8 cellular contexts compared by ENCODE assay signal in genomic region chr6:10759884-10760329, GRCh38. TPM values are rescaled to one million over a fixed set of nuclear protein-coding genes. Genes with fewer than 3 reads are reported as not detected.
DNase-seq lines count a peak whose midpoint lies in the region; ATAC-seq, FAIRE-seq and TF ChIP-seq lines count a peak whose summit lies in the region.

No MANE protein-coding gene starts in this region.

- TF ChIP-seq POLR2A in H54 (IDR thresholded peaks at IDR 0.05; ENCODE audit: low read depth, low read length): no peak

- peak; percentile 61 for DNase-seq in H54 (ENCODE audit: insufficient read length, low spot score)
- DNase-seq in adipocyte (ENCODE audit: low read depth): peak; percentile 7
- DNase-seq in left ventricle myocardium inferior: no peak
- no peak for DNase-seq in activated CD8-positive, alpha-beta memory T cell treated with anti-CD3 and anti-CD28 coated beads for 24 hours
- DNase-seq in T-helper 9 cell: no peak
- DNase-seq in central memory CD4-positive, alpha-beta T cell: no peak

- H3K4me3 ChIP-seq in ACC112 (ENCODE audit: low read depth, low read length): peak overlapping the region; percentile 20; the same call in 1 of the 2 replicates
- peak overlapping the region; percentile 25 for H3K4me3 ChIP-seq in adipocyte (ENCODE audit: low read length)
- H3K4me3 ChIP-seq in left ventricle myocardium inferior: no peak overlapping the region

- no peaks in the 10 kb centered on the region for H3K79me2 ChIP-seq in ACC112 (ENCODE audit: control insufficient read depth, insufficient read depth, low read length, unreplicated experiment)

- peaks cover 30% of the 10 kb centered on the region for H3K4me1 ChIP-seq in ACC112 (ENCODE audit: control insufficient read depth, insufficient read depth, low read length, unreplicated experiment)
- H3K4me1 ChIP-seq in adipocyte (ENCODE audit: control insufficient read depth, insufficient read depth, low read length): peaks cover 19% of the 10 kb centered on the region
- peaks cover 11% of the 10 kb centered on the region for H3K4me1 ChIP-seq in left ventricle myocardium inferior

- FAIRE-seq in H54 (lab: Jason Lieb, UNC): peak; percentile 98

- intact Hi-C loops in left ventricle myocardium inferior (cut with micrococcal nuclease): no loop called here

- H3K9me3 ChIP-seq in adipocyte (ENCODE audit: control insufficient read depth, low read length) (no peaks in the 10 kb centered on the region), left ventricle myocardium inferior (replicated peaks) (no peaks in the 10 kb centered on the region)

- no peak for ATAC-seq in GM18498 (IDR thresholded peaks at IDR 0.05; ENCODE audit: unreplicated experiment)

- H2AFZ ChIP-seq in ACC112 (ENCODE audit: low read length, unreplicated experiment): no peak overlapping the region

- peak overlapping the region; percentile 55 for H3K9ac ChIP-seq in adipocyte (ENCODE audit: low read length)

- H3K27ac ChIP-seq in ACC112 (ENCODE audit: low read depth, low read length) (peak overlapping the region; percentile 71), left ventricle myocardium inferior (replicated peaks) (peak overlapping the region; percentile 22)

- H3K36me3 ChIP-seq in ACC112 (ENCODE audit: insufficient read depth, low read length): peaks cover 12% of the 10 kb centered on the region
- H3K36me3 ChIP-seq in adipocyte (ENCODE audit: control insufficient read depth, insufficient read depth, low read length, severe bottlenecking): peaks cover 15% of the 10 kb centered on the region
- H3K36me3 ChIP-seq in left ventricle myocardium inferior: peaks cover 29% of the 10 kb centered on the region

- no peak for TF ChIP-seq CTCF in left ventricle myocardium inferior (IDR thresholded peaks at IDR 0.05; ENCODE audit: borderline replicate concordance)

- H3K27me3 ChIP-seq in ACC112 (ENCODE audit: insufficient read depth, low read length) (no peaks in the 10 kb centered on the region), adipocyte (replicated peaks; ENCODE audit: control insufficient read depth, insufficient read depth, low read length) (no peaks in the 10 kb centered on the region), left ventricle myocardium inferior (ENCODE audit: low read depth) (no peaks in the 10 kb centered on the region)

RNA-seq across cellular contexts. Expression of gene TMEM14B, which starts 12.3 kb away (rescaled TPM):
- total RNA-seq in left ventricle myocardium inferior: 118 TPM

RNA-seq across cellular contexts. Expression of gene TMEM14C, which starts 37.0 kb away (rescaled TPM):
- 132 TPM for total RNA-seq in left ventricle myocardium inferior

Comparison
In these comparisons a context has a peak if more than half of its experiments do, and no peak if none do; other contexts are left out.
1. DNase-seq: peak in H54 (single experiment) and adipocyte (single experiment); none in left ventricle myocardium inferior (single experiment), activated CD8-positive, alpha-beta memory T cell treated with anti-CD3 and anti-CD28 coated beads for 24 hours (single experiment), T-helper 9 cell (single experiment) and central memory CD4-positive, alpha-beta T cell (single experiment).